1 cellular context compared by ENCODE assay signal in the genomic region with DNA sequence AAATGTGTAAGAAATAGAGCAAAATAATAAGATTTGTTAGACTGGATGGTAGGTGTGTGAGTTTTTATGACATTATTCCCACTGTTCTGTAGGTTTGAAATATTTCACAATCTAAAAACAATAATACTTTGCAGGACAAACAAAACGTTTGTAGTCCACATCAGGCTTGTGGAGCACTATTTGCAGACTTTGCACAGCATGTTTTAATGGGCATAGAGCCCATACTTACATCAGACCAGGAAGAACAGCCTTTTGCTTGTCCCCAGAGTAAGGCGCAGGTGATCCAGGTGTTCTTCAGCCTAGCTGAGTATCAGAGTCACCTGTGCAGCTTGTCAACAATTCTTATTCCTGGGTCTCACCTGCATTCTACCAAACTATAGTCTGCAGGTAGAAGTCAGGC.
TF ChIP-seq lines count a peak whose summit lies in the region.

No MANE protein-coding gene starts in this region.

TF ChIP-seq in IMR-90, 13 proteins besides CTCF, POLR2A, EP300 and RAD21:
- peak; percentile 20; the same call in 1 of the 2 replicates for TF ChIP-seq CEBPB (IDR thresholded peaks at IDR 0.05; ENCODE audit: low read depth, low read length)
- TF ChIP-seq CHD1 (IDR thresholded peaks at IDR 0.05; ENCODE audit: low read depth, low read length) = no peak
- TF ChIP-seq MAFK (IDR thresholded peaks at IDR 0.05; ENCODE audit: low read depth, low read length) = no peak
- no peak for TF ChIP-seq MAZ (IDR thresholded peaks at IDR 0.05; ENCODE audit: borderline replicate concordance, low read depth, low read length)
- no peak for TF ChIP-seq ELK1 (IDR thresholded peaks at IDR 0.05; ENCODE audit: borderline replicate concordance, low read depth, low read length)
